Comparison of ENCODE assay signal across 12 cellular contexts in genomic region chr2:119252186-119253113, GRCh38. TPM values are rescaled to one million over a fixed set of nuclear protein-coding genes. Genes with fewer than 3 reads are reported as not detected.
A peak's percentile ranks its signal among the peaks of the same experiment; 100 is the strongest.
DNase-seq lines count a peak whose midpoint lies in the region; ATAC-seq lines count a peak whose summit lies in the region.
"Had no signal": no experiment of that assay in that cellular context is flagged by ENCODE, and none has a peak within 500 bp of the region (broad histone marks: within the 10 kb centered on the region; RNA-seq: fewer than 3 reads in every experiment).

No MANE protein-coding gene starts in this region.

- peaks cover 7% of the 10 kb centered on the region for H3K36me3 ChIP-seq in H7 (replicated peaks; ENCODE audit: control insufficient read depth, insufficient read depth, low read length)
- H3K36me3 ChIP-seq: cardiac muscle cell had no signal

- ATAC-seq in HG02840 (IDR thresholded peaks at IDR 0.05; ENCODE audit: low FRiP score, unreplicated experiment), result no peak
- ATAC-seq in GM18907 (IDR thresholded peaks at IDR 0.05; ENCODE audit: unreplicated experiment), result no peak
- no peak for ATAC-seq in stimulated activated naive CD8-positive, alpha-beta T cell treated with anti-CD3 and anti-CD28 coated beads, Interleukin-15, amount 100 ng/mL, for 72 hours
- ATAC-seq: sciatic nerve had no signal

- DNase-seq in H7 (peak; percentile 23), SW 1271 (lab: John Stamatoyannopoulos, UW) (peak; percentile 87 to 95), fibroblast of gingiva (ENCODE audit: low read depth) (peak; percentile 85), skeletal muscle cell (ENCODE audit: low read depth) (peak; percentile 95), COR-L47 (lab: John Stamatoyannopoulos, UW) (no peak)
- DNase-seq in stimulated activated naive CD8-positive, alpha-beta T cell treated with anti-CD3 and anti-CD28 coated beads, Interleukin-15, amount 100 ng/mL, for 72 hours, result no peak
- DNase-seq: immature natural killer cell; stimulated activated naive CD4-positive, alpha-beta T cell treated with Interleukin-2 at 50 U/mL for 16 hours had no signal

- no peaks in the 10 kb centered on the region for H3K27me3 ChIP-seq in H7 (ENCODE audit: control insufficient read depth, insufficient read depth, low read length)
- H3K27me3 ChIP-seq: cardiac muscle cell had no signal

- H3K9me3 Mint-ChIP-seq in stimulated activated naive CD8-positive, alpha-beta T cell treated with anti-CD3 and anti-CD28 coated beads, Interleukin-15, amount 100 ng/mL, for 72 hours, result no peaks in the 10 kb centered on the region
- H3K9me3 Mint-ChIP-seq: immature natural killer cell had no signal

- no peaks in the 10 kb centered on the region for H3K27me3 Mint-ChIP-seq in stimulated activated naive CD8-positive, alpha-beta T cell treated with anti-CD3 and anti-CD28 coated beads, Interleukin-15, amount 100 ng/mL, for 72 hours

- H3K4me3 Mint-ChIP-seq in stimulated activated naive CD8-positive, alpha-beta T cell treated with anti-CD3 and anti-CD28 coated beads, Interleukin-15, amount 100 ng/mL, for 72 hours, result no peak overlapping the region
- H3K4me3 Mint-ChIP-seq: immature natural killer cell had no signal

- H3K4me3 ChIP-seq in H7 (ENCODE audit: insufficient read depth, low read depth, low read length) (no peak overlapping the region), skeletal muscle cell (ENCODE audit: low read depth, low read length) (no peak overlapping the region)
- H3K4me3 ChIP-seq: cardiac muscle cell had no signal

- no peaks in the 10 kb centered on the region for H3K4me1 Mint-ChIP-seq in stimulated activated naive CD8-positive, alpha-beta T cell treated with anti-CD3 and anti-CD28 coated beads, Interleukin-15, amount 100 ng/mL, for 72 hours
- H3K4me1 Mint-ChIP-seq: immature natural killer cell had no signal

- H3K27ac Mint-ChIP-seq in stimulated activated naive CD8-positive, alpha-beta T cell treated with anti-CD3 and anti-CD28 coated beads, Interleukin-15, amount 100 ng/mL, for 72 hours, result no peak overlapping the region
- H3K27ac Mint-ChIP-seq: immature natural killer cell had no signal

RNA-seq across cellular contexts. Expression of gene STEAP3, which starts 28.8 kb away (rescaled TPM):
- total RNA-seq in H7 (2014; rRNA removed; shearing (Covaris generic)), result 14.3 and 16.0 TPM in 2 replicates

Comparison
In these comparisons a context has a peak if more than half of its experiments do, and no peak if none do; other contexts are left out.
1. DNase-seq: peak in H7 (single experiment), SW 1271 (2 of 2), fibroblast of gingiva (single experiment) and skeletal muscle cell (single experiment); none in stimulated activated naive CD8-positive, alpha-beta T cell treated with anti-CD3 and anti-CD28 coated beads, Interleukin-15, amount 100 ng/mL, for 72 hours (0 of 2) and COR-L47 (single experiment).